Comparison of ENCODE assay signal across 2 cellular contexts in the genomic region with DNA sequence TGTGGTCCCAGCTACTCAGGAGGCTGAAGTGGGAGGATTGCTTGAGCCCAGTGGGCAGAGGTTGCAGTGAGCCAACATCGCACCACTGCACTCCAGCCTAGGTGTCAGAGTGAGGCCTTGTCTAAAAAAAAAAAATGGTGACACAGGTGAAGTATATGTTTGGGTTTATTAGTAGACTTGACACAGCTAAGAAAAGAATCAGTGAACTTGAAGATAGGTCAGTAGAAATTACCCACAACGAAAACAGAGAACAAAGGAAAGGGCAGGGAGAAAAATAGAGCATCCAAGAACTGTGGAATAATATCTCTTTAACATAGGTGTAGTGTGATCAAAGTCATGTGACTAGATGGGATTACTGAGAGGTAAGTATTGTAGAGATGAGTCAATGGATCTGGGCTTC.
TF ChIP-seq lines count a peak whose summit lies in the region.

No MANE protein-coding gene starts in this region.

TF ChIP-seq in HepG2, 621 proteins besides CTCF, POLR2A, EP300 and RAD21:
- no peak for TF ChIP-seq TCF7 (IDR thresholded peaks at IDR 0.05; ENCODE audit: low read depth)
- TF ChIP-seq, protein P1, sequence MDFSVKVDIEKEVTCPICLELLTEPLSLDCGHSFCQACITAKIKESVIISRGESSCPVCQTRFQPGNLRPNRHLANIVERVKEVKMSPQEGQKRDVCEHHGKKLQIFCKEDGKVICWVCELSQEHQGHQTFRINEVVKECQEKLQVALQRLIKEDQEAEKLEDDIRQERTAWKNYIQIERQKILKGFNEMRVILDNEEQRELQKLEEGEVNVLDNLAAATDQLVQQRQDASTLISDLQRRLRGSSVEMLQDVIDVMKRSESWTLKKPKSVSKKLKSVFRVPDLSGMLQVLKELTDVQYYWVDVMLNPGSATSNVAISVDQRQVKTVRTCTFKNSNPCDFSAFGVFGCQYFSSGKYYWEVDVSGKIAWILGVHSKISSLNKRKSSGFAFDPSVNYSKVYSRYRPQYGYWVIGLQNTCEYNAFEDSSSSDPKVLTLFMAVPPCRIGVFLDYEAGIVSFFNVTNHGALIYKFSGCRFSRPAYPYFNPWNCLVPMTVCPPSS (IDR thresholded peaks at IDR 0.05), result no peak
- TF ChIP-seq, protein P2, sequence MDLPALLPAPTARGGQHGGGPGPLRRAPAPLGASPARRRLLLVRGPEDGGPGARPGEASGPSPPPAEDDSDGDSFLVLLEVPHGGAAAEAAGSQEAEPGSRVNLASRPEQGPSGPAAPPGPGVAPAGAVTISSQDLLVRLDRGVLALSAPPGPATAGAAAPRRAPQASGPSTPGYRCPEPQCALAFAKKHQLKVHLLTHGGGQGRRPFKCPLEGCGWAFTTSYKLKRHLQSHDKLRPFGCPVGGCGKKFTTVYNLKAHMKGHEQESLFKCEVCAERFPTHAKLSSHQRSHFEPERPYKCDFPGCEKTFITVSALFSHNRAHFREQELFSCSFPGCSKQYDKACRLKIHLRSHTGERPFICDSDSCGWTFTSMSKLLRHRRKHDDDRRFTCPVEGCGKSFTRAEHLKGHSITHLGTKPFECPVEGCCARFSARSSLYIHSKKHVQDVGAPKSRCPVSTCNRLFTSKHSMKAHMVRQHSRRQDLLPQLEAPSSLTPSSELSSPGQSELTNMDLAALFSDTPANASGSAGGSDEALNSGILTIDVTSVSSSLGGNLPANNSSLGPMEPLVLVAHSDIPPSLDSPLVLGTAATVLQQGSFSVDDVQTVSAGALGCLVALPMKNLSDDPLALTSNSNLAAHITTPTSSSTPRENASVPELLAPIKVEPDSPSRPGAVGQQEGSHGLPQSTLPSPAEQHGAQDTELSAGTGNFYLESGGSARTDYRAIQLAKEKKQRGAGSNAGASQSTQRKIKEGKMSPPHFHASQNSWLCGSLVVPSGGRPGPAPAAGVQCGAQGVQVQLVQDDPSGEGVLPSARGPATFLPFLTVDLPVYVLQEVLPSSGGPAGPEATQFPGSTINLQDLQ (CRISPR knock-in tag; IDR thresholded peaks at IDR 0.05), result no peak
- peak; percentile 63; the same call in 1 of the 2 replicates for TF ChIP-seq ZFP82 (CRISPR knock-in tag; IDR thresholded peaks at IDR 0.05; ENCODE audit: borderline replicate concordance)

TF ChIP-seq in endothelial cell of umbilical vein, 7 proteins besides CTCF, POLR2A, EP300 and RAD21:
- TF ChIP-seq GATA2 (IDR thresholded peaks at IDR 0.05; ENCODE audit: insufficient read depth, insufficient read length, low read depth, low read length) (no peak), EZH2 (IDR thresholded peaks at IDR 0.05; ENCODE audit: borderline replicate concordance, low read depth, low read length, severe bottlenecking) (no peak), JUN (IDR thresholded peaks at IDR 0.05; ENCODE audit: borderline replicate concordance, insufficient read depth, insufficient read length, low read depth) (no peak), FOS (IDR thresholded peaks at IDR 0.05; ENCODE audit: borderline replicate concordance, insufficient read depth, low read length) (no peak), MYC (IDR thresholded peaks at IDR 0.05; ENCODE audit: low read depth, low read length) (no peak), POLR2AphosphoS5 (IDR thresholded peaks at IDR 0.05; ENCODE audit: insufficient read depth, low read depth, low read length) (no peak)
- TF ChIP-seq, protein P3, sequence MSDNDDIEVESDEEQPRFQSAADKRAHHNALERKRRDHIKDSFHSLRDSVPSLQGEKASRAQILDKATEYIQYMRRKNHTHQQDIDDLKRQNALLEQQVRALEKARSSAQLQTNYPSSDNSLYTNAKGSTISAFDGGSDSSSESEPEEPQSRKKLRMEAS (IDR thresholded peaks at IDR 0.05; ENCODE audit: insufficient read depth, insufficient read length), result no peak
TF ChIP-seq in endothelial cell of umbilical vein: peak in this region for 0.
